ENCODE assay signal across 11 cellular contexts in genomic region chr9:110933350-110934001, GRCh38.
DNase-seq lines count a peak whose midpoint lies in the region; ATAC-seq, FAIRE-seq and TF ChIP-seq lines count a peak whose summit lies in the region.
"Had no signal": no experiment of that assay in that cellular context is flagged by ENCODE, and none has a peak within 500 bp of the region (broad histone marks: within the 10 kb centered on the region; RNA-seq: fewer than 3 reads in every experiment).

No MANE protein-coding gene starts in this region.

- H3K4ac ChIP-seq in trophoblast cell (ENCODE audit: low read depth, low read length), result no peak overlapping the region

- H3K4me1 ChIP-seq in KMS-11 (ENCODE audit: low read depth, poor library complexity, severe bottlenecking) (peaks cover 9% of the 10 kb centered on the region), rectal smooth muscle tissue (ENCODE audit: control insufficient read depth, insufficient read depth, low read length) (peaks cover 7% of the 10 kb centered on the region), trophoblast cell (ENCODE audit: control insufficient read depth in 1 of 2, insufficient read depth in 2 of 2, low read length in 2 of 2) (no peaks in the 10 kb centered on the region)

- H3K36me3 ChIP-seq in KMS-11 (ENCODE audit: insufficient read depth), result no peaks in the 10 kb centered on the region
- H3K36me3 ChIP-seq in rectal smooth muscle tissue (ENCODE audit: control insufficient read depth, insufficient read depth, low read length), result no peaks in the 10 kb centered on the region
- no peaks in the 10 kb centered on the region for H3K36me3 ChIP-seq in trophoblast cell (ENCODE audit: control insufficient read depth in 1 of 2, insufficient read depth in 2 of 2, low read length in 2 of 2)

- H2BK5ac ChIP-seq in trophoblast cell (ENCODE audit: low read depth, low read length, poor library complexity), result no peak overlapping the region

- no peak overlapping the region for H4K91ac ChIP-seq in trophoblast cell (ENCODE audit: low read depth, low read length)

- no peak overlapping the region for H3K18ac ChIP-seq in trophoblast cell (ENCODE audit: low read length)

- TF ChIP-seq POLR2A in H54 (IDR thresholded peaks at IDR 0.05; ENCODE audit: low read depth, low read length), result no peak

- peak; percentile 45 for FAIRE-seq in H54 (lab: Jason Lieb, UNC)
- FAIRE-seq: keratinocyte had no signal

- no peaks in the 10 kb centered on the region for H3K9me3 ChIP-seq in trophoblast cell (ENCODE audit: insufficient read depth, low read depth, low read length)

- H3K79me2 ChIP-seq in KMS-11 (ENCODE audit: insufficient read depth, low read depth) (no peaks in the 10 kb centered on the region), trophoblast cell (ENCODE audit: control insufficient read depth, insufficient read depth, low read length, poor library complexity) (no peaks in the 10 kb centered on the region)

- H2BK120ac ChIP-seq in trophoblast cell (ENCODE audit: insufficient read depth, low read length, poor library complexity), result no peak overlapping the region

- TF ChIP-seq CTCF in KMS-11 (conservative IDR thresholded peaks at IDR 0.05; ENCODE audit: low read depth, low read length) (no peak), foreskin fibroblast (IDR thresholded peaks at IDR 0.05; ENCODE audit: low read depth, low read length) (no peak)

- H3K4me3 ChIP-seq in KMS-11 (IDR thresholded peaks at IDR 0.05; ENCODE audit: insufficient read depth, low read depth, low read length) (no peak overlapping the region), rectal smooth muscle tissue (ENCODE audit: low read length) (no peak overlapping the region), foreskin fibroblast (ENCODE audit: low read depth in 1 of 2, low read length in 2 of 2) (no peak overlapping the region), trophoblast cell (ENCODE audit: low read depth, low read length) (no peak overlapping the region)

- ATAC-seq in GM18870 (IDR thresholded peaks at IDR 0.05; ENCODE audit: unreplicated experiment), result peak; percentile 73
- ATAC-seq: T-helper 17 cell had no signal

- no peaks in the 10 kb centered on the region for H3K79me1 ChIP-seq in trophoblast cell (ENCODE audit: low read length)

- no peak overlapping the region for H2AK5ac ChIP-seq in trophoblast cell (ENCODE audit: low read length)

- DNase-seq in H54 (ENCODE audit: insufficient read length, low spot score) (no peak), foreskin fibroblast (no peak), activated T-cell treated with anti-CD3 and anti-CD28 coated beads for 4 hours (no peak), trophoblast cell (no peak)
- no peak for DNase-seq in activated CD4-positive, alpha-beta T cell treated with anti-CD3 and anti-CD28 coated beads, Interleukin-2, amount 50 U/mL, for 4 hours
- DNase-seq: stimulated activated CD8-positive, alpha-beta memory T cell treated with anti-CD3 and anti-CD28 coated beads, Interleukin-4, amount 100 ng/mL, for 48 hours; T-helper 17 cell had no signal

- H4K12ac ChIP-seq in trophoblast cell (ENCODE audit: low read depth, low read length), result no peak overlapping the region

- H2AFZ ChIP-seq in KMS-11 (ENCODE audit: low read depth), result peak overlapping the region; percentile 55
- no peak overlapping the region for H2AFZ ChIP-seq in trophoblast cell (ENCODE audit: insufficient read depth, low read length, poor library complexity)

- H2BK12ac ChIP-seq in trophoblast cell (ENCODE audit: low read length), result no peak overlapping the region

- H4K20me1 ChIP-seq in KMS-11 (ENCODE audit: insufficient read depth), result no peaks in the 10 kb centered on the region

- H3K27me3 ChIP-seq in KMS-11 (ENCODE audit: insufficient read depth, low read depth), result no peaks in the 10 kb centered on the region
- H3K27me3 ChIP-seq in rectal smooth muscle tissue (ENCODE audit: control insufficient read depth, insufficient read depth, low read length), result no peaks in the 10 kb centered on the region
- H3K27me3 ChIP-seq in trophoblast cell (ENCODE audit: insufficient read depth, low read length), result no peaks in the 10 kb centered on the region

- H3K9ac ChIP-seq in KMS-11 (no peak overlapping the region), rectal smooth muscle tissue (ENCODE audit: low read length) (no peak overlapping the region), trophoblast cell (ENCODE audit: low read length) (no peak overlapping the region)

- no peak overlapping the region for H4K8ac ChIP-seq in trophoblast cell (ENCODE audit: low read depth, low read length)

- H3K4me2 ChIP-seq in KMS-11, result peak overlapping the region; percentile 23; the same call in 1 of the 2 replicates
- no peak overlapping the region for H3K4me2 ChIP-seq in trophoblast cell (ENCODE audit: low read length)

- H3K23ac ChIP-seq in trophoblast cell (ENCODE audit: low read length), result no peak overlapping the region

- no CpG with 5 or more reads among the region's 4 CpGs for whole genome bisulfite sequencing in trophoblast cell (ENCODE audit: extremely low coverage, insufficient coverage, insufficient read length)

- no peak overlapping the region for H3K14ac ChIP-seq in trophoblast cell (ENCODE audit: low read length)

- H3K27ac ChIP-seq in KMS-11, result no peak overlapping the region
- H3K27ac ChIP-seq in rectal smooth muscle tissue (ENCODE audit: low read depth, low read length), result peak overlapping the region; percentile 6
- no peak overlapping the region for H3K27ac ChIP-seq in trophoblast cell (ENCODE audit: low read depth, low read length)
